1 cellular context compared by ENCODE assay signal in genomic region chr19:55674841-55675660, GRCh38.
TF ChIP-seq lines count a peak whose summit lies in the region.

TSS of gene EPN1 (plus strand) at chr19:55675226. CDS start at chr19:55678628, 3,402 bp downstream.

TF ChIP-seq in SK-N-SH, 30 proteins besides CTCF, POLR2A, EP300 and RAD21 (continued from another document):
- no peak for TF ChIP-seq EZH2phosphoT487 (IDR thresholded peaks at IDR 0.05; ENCODE audit: borderline replicate concordance, low read depth)
- TF ChIP-seq, protein P1, sequence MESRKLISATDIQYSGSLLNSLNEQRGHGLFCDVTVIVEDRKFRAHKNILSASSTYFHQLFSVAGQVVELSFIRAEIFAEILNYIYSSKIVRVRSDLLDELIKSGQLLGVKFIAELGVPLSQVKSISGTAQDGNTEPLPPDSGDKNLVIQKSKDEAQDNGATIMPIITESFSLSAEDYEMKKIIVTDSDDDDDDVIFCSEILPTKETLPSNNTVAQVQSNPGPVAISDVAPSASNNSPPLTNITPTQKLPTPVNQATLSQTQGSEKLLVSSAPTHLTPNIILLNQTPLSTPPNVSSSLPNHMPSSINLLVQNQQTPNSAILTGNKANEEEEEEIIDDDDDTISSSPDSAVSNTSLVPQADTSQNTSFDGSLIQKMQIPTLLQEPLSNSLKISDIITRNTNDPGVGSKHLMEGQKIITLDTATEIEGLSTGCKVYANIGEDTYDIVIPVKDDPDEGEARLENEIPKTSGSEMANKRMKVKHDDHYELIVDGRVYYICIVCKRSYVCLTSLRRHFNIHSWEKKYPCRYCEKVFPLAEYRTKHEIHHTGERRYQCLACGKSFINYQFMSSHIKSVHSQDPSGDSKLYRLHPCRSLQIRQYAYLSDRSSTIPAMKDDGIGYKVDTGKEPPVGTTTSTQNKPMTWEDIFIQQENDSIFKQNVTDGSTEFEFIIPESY (IDR thresholded peaks at IDR 0.05; ENCODE audit: borderline replicate concordance, low read depth), result 0 out of 2 replicates have a peak, but pooled peaks have one; percentile 49
- peak; percentile 95 for TF ChIP-seq GABPA (IDR thresholded peaks at IDR 0.05; ENCODE audit: low read depth)
